2 cellular contexts compared by ENCODE assay signal in the genomic region with DNA sequence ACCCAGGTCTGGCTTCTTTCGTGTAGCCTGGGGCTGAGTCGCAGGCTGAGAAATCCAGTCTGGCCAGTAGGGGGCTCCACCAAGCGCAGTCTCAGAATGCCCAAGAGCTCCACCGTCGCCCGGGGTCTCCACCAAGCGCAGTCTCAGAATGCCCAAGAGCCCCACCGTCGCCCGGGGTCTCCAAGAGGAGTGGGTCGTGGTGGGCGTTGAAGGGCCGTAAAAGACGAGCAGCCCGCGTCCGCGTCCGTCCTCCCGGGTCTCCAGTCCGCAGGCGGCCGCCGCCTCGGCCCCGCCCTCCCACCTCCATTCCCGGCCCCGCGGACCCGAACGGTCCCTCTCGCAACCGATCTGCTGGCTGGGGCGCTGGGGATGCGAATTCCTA.
TF ChIP-seq lines count a peak whose summit lies in the region.

No MANE protein-coding gene starts in this region.

TF ChIP-seq in IMR-90, 13 proteins besides CTCF, POLR2A, EP300 and RAD21:
- TF ChIP-seq SMC3 (IDR thresholded peaks at IDR 0.05; ENCODE audit: low read depth, low read length) (peak; percentile 37), CEBPB (IDR thresholded peaks at IDR 0.05; ENCODE audit: low read depth, low read length) (no peak), NFE2L2 (IDR thresholded peaks at IDR 0.05; ENCODE audit: low read depth, low read length) (no peak), CHD1 (IDR thresholded peaks at IDR 0.05; ENCODE audit: low read depth, low read length) (peak; percentile 64; the same call in 1 of the 2 replicates), MXI1 (IDR thresholded peaks at IDR 0.05; ENCODE audit: borderline replicate concordance, low read depth, low read length) (no peak), MAFK (IDR thresholded peaks at IDR 0.05; ENCODE audit: low read depth, low read length) (no peak), RCOR1 (IDR thresholded peaks at IDR 0.05; ENCODE audit: insufficient replicate concordance, low read length) (no peak), FOS (IDR thresholded peaks at IDR 0.05; ENCODE audit: low read depth, low read length) (no peak), MAZ (IDR thresholded peaks at IDR 0.05; ENCODE audit: borderline replicate concordance, low read depth, low read length) (no peak; the same call in 1 of the 2 replicates), USF2 (IDR thresholded peaks at IDR 0.05; ENCODE audit: low read depth, low read length) (no peak)
- TF ChIP-seq, protein P1, sequence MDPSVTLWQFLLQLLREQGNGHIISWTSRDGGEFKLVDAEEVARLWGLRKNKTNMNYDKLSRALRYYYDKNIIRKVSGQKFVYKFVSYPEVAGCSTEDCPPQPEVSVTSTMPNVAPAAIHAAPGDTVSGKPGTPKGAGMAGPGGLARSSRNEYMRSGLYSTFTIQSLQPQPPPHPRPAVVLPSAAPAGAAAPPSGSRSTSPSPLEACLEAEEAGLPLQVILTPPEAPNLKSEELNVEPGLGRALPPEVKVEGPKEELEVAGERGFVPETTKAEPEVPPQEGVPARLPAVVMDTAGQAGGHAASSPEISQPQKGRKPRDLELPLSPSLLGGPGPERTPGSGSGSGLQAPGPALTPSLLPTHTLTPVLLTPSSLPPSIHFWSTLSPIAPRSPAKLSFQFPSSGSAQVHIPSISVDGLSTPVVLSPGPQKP (IDR thresholded peaks at IDR 0.05; ENCODE audit: borderline replicate concordance, low read depth, low read length), result no peak

TF ChIP-seq in neural cell, 6 proteins besides CTCF, POLR2A, EP300 and RAD21:
- TF ChIP-seq TAF1 (IDR thresholded peaks at IDR 0.05; ENCODE audit: low read depth) (no peak), REST (IDR thresholded peaks at IDR 0.05; ENCODE audit: borderline replicate concordance) (peak; percentile 38), SMC3 (conservative IDR thresholded peaks at IDR 0.05; ENCODE audit: poor library complexity) (peak; percentile 71), EZH2 (IDR thresholded peaks at IDR 0.05; ENCODE audit: borderline replicate concordance, insufficient read depth, low read length, poor library complexity, severe bottlenecking) (no peak), MXI1 (conservative IDR thresholded peaks at IDR 0.05; ENCODE audit: poor library complexity, severe bottlenecking) (peak; percentile 22), POLR2AphosphoS5 (IDR thresholded peaks at IDR 0.05) (peak; percentile 60)
TF ChIP-seq in neural cell: peak in this region for 4.
